1 cellular context compared by ENCODE assay signal in the genomic region with DNA sequence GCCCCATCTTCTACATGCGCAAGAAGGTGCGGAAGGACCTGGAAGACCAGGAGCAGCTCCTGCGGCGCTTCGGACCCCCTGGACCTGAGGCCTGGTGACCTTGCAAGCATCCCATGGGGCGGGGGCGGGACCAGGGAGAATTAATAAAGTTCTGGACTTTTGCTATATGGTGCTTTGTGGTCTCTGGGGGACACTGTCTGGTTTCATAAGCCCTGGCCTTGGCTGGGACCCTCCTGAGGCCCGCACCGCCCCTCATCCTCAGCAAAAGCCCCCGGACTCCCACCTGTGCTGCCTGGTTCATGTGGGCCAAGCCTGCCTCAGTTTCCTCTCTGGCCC.
TF ChIP-seq lines count a peak whose summit lies in the region.

No MANE protein-coding gene starts in this region.

TF ChIP-seq in H1, 55 proteins besides CTCF, POLR2A, EP300 and RAD21:
- TF ChIP-seq TAF7 (optimal IDR thresholded peaks at IDR 0.05; ENCODE audit: borderline replicate concordance, low read depth, low read length) = no peak
- TF ChIP-seq, protein P1, sequence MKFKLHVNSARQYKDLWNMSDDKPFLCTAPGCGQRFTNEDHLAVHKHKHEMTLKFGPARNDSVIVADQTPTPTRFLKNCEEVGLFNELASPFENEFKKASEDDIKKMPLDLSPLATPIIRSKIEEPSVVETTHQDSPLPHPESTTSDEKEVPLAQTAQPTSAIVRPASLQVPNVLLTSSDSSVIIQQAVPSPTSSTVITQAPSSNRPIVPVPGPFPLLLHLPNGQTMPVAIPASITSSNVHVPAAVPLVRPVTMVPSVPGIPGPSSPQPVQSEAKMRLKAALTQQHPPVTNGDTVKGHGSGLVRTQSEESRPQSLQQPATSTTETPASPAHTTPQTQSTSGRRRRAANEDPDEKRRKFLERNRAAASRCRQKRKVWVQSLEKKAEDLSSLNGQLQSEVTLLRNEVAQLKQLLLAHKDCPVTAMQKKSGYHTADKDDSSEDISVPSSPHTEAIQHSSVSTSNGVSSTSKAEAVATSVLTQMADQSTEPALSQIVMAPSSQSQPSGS (IDR thresholded peaks at IDR 0.05; ENCODE audit: low read length) = no peak
- no peak for TF ChIP-seq TCF12 (IDR thresholded peaks at IDR 0.05; ENCODE audit: low read depth, low read length)
- no peak for TF ChIP-seq GABPA (IDR thresholded peaks at IDR 0.05; ENCODE audit: borderline replicate concordance, insufficient read depth, low read length)
- no peak for TF ChIP-seq ASH2L (IDR thresholded peaks at IDR 0.05; ENCODE audit: low read length)
- no peak for TF ChIP-seq SUZ12 (IDR thresholded peaks at IDR 0.05; ENCODE audit: low read length)
- no peak for TF ChIP-seq NANOG (IDR thresholded peaks at IDR 0.05; ENCODE audit: insufficient read depth, low read depth, low read length, poor library complexity, severe bottlenecking)
- TF ChIP-seq, protein P2, sequence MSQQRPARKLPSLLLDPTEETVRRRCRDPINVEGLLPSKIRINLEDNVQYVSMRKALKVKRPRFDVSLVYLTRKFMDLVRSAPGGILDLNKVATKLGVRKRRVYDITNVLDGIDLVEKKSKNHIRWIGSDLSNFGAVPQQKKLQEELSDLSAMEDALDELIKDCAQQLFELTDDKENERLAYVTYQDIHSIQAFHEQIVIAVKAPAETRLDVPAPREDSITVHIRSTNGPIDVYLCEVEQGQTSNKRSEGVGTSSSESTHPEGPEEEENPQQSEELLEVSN (IDR thresholded peaks at IDR 0.05) = no peak
- no peak for TF ChIP-seq RFX5 (IDR thresholded peaks at IDR 0.05; ENCODE audit: borderline replicate concordance, low read depth, low read length)
- TF ChIP-seq SP4 (IDR thresholded peaks at IDR 0.05; ENCODE audit: low read length) = no peak
- no peak for TF ChIP-seq CTBP2 (IDR thresholded peaks at IDR 0.05; ENCODE audit: borderline replicate concordance, insufficient read depth, insufficient read length, low read length)
- no peak for TF ChIP-seq FOSL1 (IDR thresholded peaks at IDR 0.05; ENCODE audit: insufficient read depth, low read depth, low read length)
- no peak for TF ChIP-seq CHD2 (IDR thresholded peaks at IDR 0.05; ENCODE audit: low read length)
- TF ChIP-seq SP2 (IDR thresholded peaks at IDR 0.05; ENCODE audit: low read length) = no peak
